ENCODE assay signal across 8 cellular contexts in genomic region chr7:127654404-127655392, GRCh38. TPM values are rescaled to one million over a fixed set of nuclear protein-coding genes. Genes with fewer than 3 reads are reported as not detected.
DNase-seq lines count a peak whose midpoint lies in the region; ATAC-seq and TF ChIP-seq lines count a peak whose summit lies in the region.

No MANE protein-coding gene starts in this region.

- H3K36me3 ChIP-seq in CD4-positive, CD25-positive, alpha-beta regulatory T cell (ENCODE audit: control insufficient read depth, insufficient read depth, low read length): peaks cover 2% of the 10 kb centered on the region
- H3K36me3 ChIP-seq in HEK293 (ENCODE audit: control insufficient read depth in 2 of 2, insufficient read depth in 1 of 2, low read length in 2 of 2) (peaks cover 4 to 37% of the 10 kb centered on the region in 2 experiments; a peak in 2 of 3 replicates), WERI-Rb-1 (peaks cover 20% of the 10 kb centered on the region)

- peaks cover 26% of the 10 kb centered on the region for H3K36me3 Mint-ChIP-seq in CD4-positive, CD25-positive, alpha-beta regulatory T cell
- peaks cover 7% of the 10 kb centered on the region for H3K36me3 Mint-ChIP-seq in glutamatergic neuron (ENCODE audit: unreplicated experiment)
- H3K36me3 Mint-ChIP-seq in mesothelial cell of epicardium: peaks cover 5% of the 10 kb centered on the region

- H3K4me1 ChIP-seq in CD4-positive, CD25-positive, alpha-beta regulatory T cell (ENCODE audit: control insufficient read depth, insufficient read depth, low read length, poor library complexity, severe bottlenecking): peaks cover 27% of the 10 kb centered on the region
- H3K4me1 ChIP-seq in HEK293 (ENCODE audit: control insufficient read depth, insufficient read depth, low read length): peaks cover 3% of the 10 kb centered on the region; the same call in 1 of the 2 replicates

- H3K27me3 Mint-ChIP-seq in CD4-positive, CD25-positive, alpha-beta regulatory T cell: no peaks in the 10 kb centered on the region
- H3K27me3 Mint-ChIP-seq in glutamatergic neuron (ENCODE audit: unreplicated experiment): peaks cover 6% of the 10 kb centered on the region
- H3K27me3 Mint-ChIP-seq in mesothelial cell of epicardium (ENCODE audit: low read depth): no peaks in the 10 kb centered on the region

- no peaks in the 10 kb centered on the region for H3K27me3 ChIP-seq in CD4-positive, CD25-positive, alpha-beta regulatory T cell (ENCODE audit: control insufficient read depth, insufficient read depth, low read length)
- H3K27me3 ChIP-seq in WERI-Rb-1 (ENCODE audit: insufficient read depth, low read depth, severe bottlenecking): no peaks in the 10 kb centered on the region

- peaks cover 17 to 68% (median 47%) of the 10 kb centered on the region in 4 donors for H3K4me1 Mint-ChIP-seq in CD4-positive, CD25-positive, alpha-beta regulatory T cell
- H3K4me1 Mint-ChIP-seq in glutamatergic neuron (ENCODE audit: low read depth, unreplicated experiment): peaks cover 24% of the 10 kb centered on the region
- peaks cover 42% of the 10 kb centered on the region for H3K4me1 Mint-ChIP-seq in mesothelial cell of epicardium

- no peak overlapping the region for H3K27ac ChIP-seq in CD4-positive, CD25-positive, alpha-beta regulatory T cell (ENCODE audit: insufficient read depth, low read length, poor library complexity, severe bottlenecking)
- H3K27ac ChIP-seq in HEK293 (ENCODE audit: extremely low read depth, low read depth, low read length) (no peak overlapping the region), WERI-Rb-1 (no peak overlapping the region)

- CTCF ChIA-PET in HEK293 (lab: Yijun Ruan, JAX): interaction anchor here (0.5 to 0.9 kb wide), 4 partner anchors 9 to 183 kb away, joined by 3 to 4 read pairs (median 4); no protein-coding TSS in a partner anchor

- peak overlapping the region in 1 of 4 donors; percentile 1 for H3K4me3 Mint-ChIP-seq in CD4-positive, CD25-positive, alpha-beta regulatory T cell
- peak overlapping the region; percentile 68 for H3K4me3 Mint-ChIP-seq in glutamatergic neuron (ENCODE audit: unreplicated experiment)
- no peak overlapping the region for H3K4me3 Mint-ChIP-seq in mesothelial cell of epicardium

- no peak for DNase-seq in CD4-positive, CD25-positive, alpha-beta regulatory T cell
- DNase-seq in WERI-Rb-1 (peak; percentile 63), glutamatergic neuron (no peak), mesothelial cell of epicardium (ENCODE audit: low spot score in 2 of 2, unreplicated experiment in 2 of 2) (no peak), GM19238 (ENCODE audit: insufficient read length, low spot score) (no peak), GM13976 (ENCODE audit: low spot score) (no peak)

- TF ChIP-seq CTCF in HEK293 (tag by site-specific recombination; IDR thresholded peaks at IDR 0.05): no peak
- TF ChIP-seq CTCF in WERI-Rb-1 (IDR thresholded peaks at IDR 0.05; ENCODE audit: low read depth, low read length): no peak
- TF ChIP-seq CTCF in glutamatergic neuron (IDR thresholded peaks at IDR 0.05; ENCODE audit: partially characterized antibody, unreplicated experiment): no peak
- TF ChIP-seq CTCF in mesothelial cell of epicardium (IDR thresholded peaks at IDR 0.05; ENCODE audit: unreplicated experiment): no peak
- TF ChIP-seq CTCF in GM13976 (IDR thresholded peaks at IDR 0.05; ENCODE audit: borderline replicate concordance, control extremely low read depth, extremely low read depth, insufficient read depth, missing control alignments): no peak

- in situ Hi-C loops in GM13976 (cut with MboI; ENCODE audit: low sequenced_read_pairs, unreplicated experiment): no loop called here

- peak overlapping the region in 2 of 3 donors; percentile 9 to 73 for H3K27ac Mint-ChIP-seq in CD4-positive, CD25-positive, alpha-beta regulatory T cell
- H3K27ac Mint-ChIP-seq in glutamatergic neuron (ENCODE audit: unreplicated experiment) (no peak overlapping the region), mesothelial cell of epicardium (no peak overlapping the region)

- H3K9me3 ChIP-seq in CD4-positive, CD25-positive, alpha-beta regulatory T cell (ENCODE audit: control insufficient read depth in 2 of 2, low read length in 2 of 2): no peaks in the 10 kb centered on the region
- H3K9me3 ChIP-seq in HEK293 (ENCODE audit: control insufficient read depth, insufficient read depth, low read depth, low read length) (no peaks in the 10 kb centered on the region), WERI-Rb-1 (ENCODE audit: severe bottlenecking) (no peaks in the 10 kb centered on the region)

- POLR2A ChIA-PET in HEK293 (lab: Yijun Ruan, JAX): no interaction called here

- H3K9me3 Mint-ChIP-seq in CD4-positive, CD25-positive, alpha-beta regulatory T cell: no peaks in the 10 kb centered on the region
- H3K9me3 Mint-ChIP-seq in glutamatergic neuron (ENCODE audit: unreplicated experiment) (peaks cover 9% of the 10 kb centered on the region), mesothelial cell of epicardium (no peaks in the 10 kb centered on the region)

- no peak for ATAC-seq in CD4-positive, CD25-positive, alpha-beta regulatory T cell (ENCODE audit: low read depth in 2 of 2)
- ATAC-seq in GM21529 (IDR thresholded peaks at IDR 0.05; ENCODE audit: unreplicated experiment): no peak

- H3K4me3 ChIP-seq in CD4-positive, CD25-positive, alpha-beta regulatory T cell (ENCODE audit: low read depth, low read length): no peak overlapping the region
- no peak overlapping the region for H3K4me3 ChIP-seq in HEK293 (ENCODE audit: low read depth, low read length)
- H3K4me3 ChIP-seq in WERI-Rb-1 (ENCODE audit: low read depth, low read length): no peak overlapping the region

TF ChIP-seq in HEK293, 187 proteins besides CTCF, POLR2A, EP300 and RAD21 (continues in another document):
- TF ChIP-seq WT1 (tag by site-specific recombination; IDR thresholded peaks at IDR 0.05) (no peak), ZNF423 (tag by site-specific recombination; IDR thresholded peaks at IDR 0.05) (no peak), BCL11B (tag by site-specific recombination; IDR thresholded peaks at IDR 0.05; ENCODE audit: low read depth) (no peak), GLIS1 (tag by site-specific recombination; IDR thresholded peaks at IDR 0.05) (no peak), ZNF175 (tag by site-specific recombination; IDR thresholded peaks at IDR 0.05) (no peak), ZNF239 (tag by site-specific recombination; IDR thresholded peaks at IDR 0.05) (no peak), ZNF692 (tag by site-specific recombination; IDR thresholded peaks at IDR 0.05) (0 out of 2 replicates have a peak, but pooled peaks have one; percentile 22), ZNF677 (tag by site-specific recombination; IDR thresholded peaks at IDR 0.05) (no peak), ZNF777 (tag by site-specific recombination; IDR thresholded peaks at IDR 0.05; ENCODE audit: borderline replicate concordance) (no peak), ZEB2 (tag by site-specific recombination; IDR thresholded peaks at IDR 0.05) (0 out of 2 replicates have a peak, but pooled peaks have one; percentile 28)
- TF ChIP-seq, protein P1, sequence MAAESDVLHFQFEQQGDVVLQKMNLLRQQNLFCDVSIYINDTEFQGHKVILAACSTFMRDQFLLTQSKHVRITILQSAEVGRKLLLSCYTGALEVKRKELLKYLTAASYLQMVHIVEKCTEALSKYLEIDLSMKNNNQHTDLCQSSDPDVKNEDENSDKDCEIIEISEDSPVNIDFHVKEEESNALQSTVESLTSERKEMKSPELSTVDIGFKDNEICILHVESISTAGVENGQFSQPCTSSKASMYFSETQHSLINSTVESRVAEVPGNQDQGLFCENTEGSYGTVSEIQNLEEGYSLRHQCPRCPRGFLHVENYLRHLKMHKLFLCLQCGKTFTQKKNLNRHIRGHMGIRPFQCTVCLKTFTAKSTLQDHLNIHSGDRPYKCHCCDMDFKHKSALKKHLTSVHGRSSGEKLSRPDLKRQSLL (tag by site-specific recombination; IDR thresholded peaks at IDR 0.05): peak; percentile 29; the same call in 1 of the 2 replicates
- TF ChIP-seq, protein P2, sequence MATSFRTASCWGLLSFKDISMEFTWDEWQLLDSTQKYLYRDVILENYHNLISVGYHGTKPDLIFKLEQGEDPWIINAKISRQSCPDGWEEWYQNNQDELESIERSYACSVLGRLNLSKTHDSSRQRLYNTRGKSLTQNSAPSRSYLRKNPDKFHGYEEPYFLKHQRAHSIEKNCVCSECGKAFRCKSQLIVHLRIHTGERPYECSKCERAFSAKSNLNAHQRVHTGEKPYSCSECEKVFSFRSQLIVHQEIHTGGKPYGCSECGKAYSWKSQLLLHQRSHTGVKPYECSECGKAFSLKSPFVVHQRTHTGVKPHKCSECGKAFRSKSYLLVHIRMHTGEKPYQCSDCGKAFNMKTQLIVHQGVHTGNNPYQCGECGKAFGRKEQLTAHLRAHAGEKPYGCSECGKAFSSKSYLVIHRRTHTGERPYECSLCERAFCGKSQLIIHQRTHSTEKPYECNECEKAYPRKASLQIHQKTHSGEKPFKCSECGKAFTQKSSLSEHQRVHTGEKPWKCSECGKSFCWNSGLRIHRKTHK (tag by site-specific recombination; IDR thresholded peaks at IDR 0.05): no peak
- TF ChIP-seq, protein P3, sequence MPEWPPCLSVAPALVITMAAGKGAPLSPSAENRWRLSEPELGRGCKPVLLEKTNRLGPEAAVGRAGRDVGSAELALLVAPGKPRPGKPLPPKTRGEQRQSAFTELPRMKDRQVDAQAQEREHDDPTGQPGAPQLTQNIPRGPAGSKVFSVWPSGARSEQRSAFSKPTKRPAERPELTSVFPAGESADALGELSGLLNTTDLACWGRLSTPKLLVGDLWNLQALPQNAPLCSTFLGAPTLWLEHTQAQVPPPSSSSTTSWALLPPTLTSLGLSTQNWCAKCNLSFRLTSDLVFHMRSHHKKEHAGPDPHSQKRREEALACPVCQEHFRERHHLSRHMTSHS (tag by site-specific recombination; IDR thresholded peaks at IDR 0.05): no peak

RNA-seq across cellular contexts. Expression of gene SND1, which starts 2.7 kb away (rescaled TPM):
- total RNA-seq in CD4-positive, CD25-positive, alpha-beta regulatory T cell: 121 TPM
- polyA plus RNA-seq in CD4-positive, CD25-positive, alpha-beta regulatory T cell: 10 to 100 TPM; 84.4 to 87.0 (median 86.8) TPM
- total RNA-seq in glutamatergic neuron (ENCODE audit: unreplicated experiment): 165 TPM
- 205 to 211 TPM (median 208 TPM) in 3 replicates for total RNA-seq in mesothelial cell of epicardium

RNA-seq across cellular contexts. Expression of gene PAX4, which starts 36.8 kb away (rescaled TPM):
- not detected for total RNA-seq in CD4-positive, CD25-positive, alpha-beta regulatory T cell
- polyA plus RNA-seq in CD4-positive, CD25-positive, alpha-beta regulatory T cell: not detected
- not detected for total RNA-seq in glutamatergic neuron (ENCODE audit: unreplicated experiment)
- not detected in 3 replicates for total RNA-seq in mesothelial cell of epicardium

Comparison
In these comparisons a context has a peak if more than half of its experiments do, and no peak if none do; other contexts are left out.
1. H3K27ac Mint-ChIP-seq: peak in CD4-positive, CD25-positive, alpha-beta regulatory T cell (2 of 3); none in glutamatergic neuron (single experiment) and mesothelial cell of epicardium (single experiment).